ENCODE assay signal across 28 cellular contexts in the genomic region with DNA sequence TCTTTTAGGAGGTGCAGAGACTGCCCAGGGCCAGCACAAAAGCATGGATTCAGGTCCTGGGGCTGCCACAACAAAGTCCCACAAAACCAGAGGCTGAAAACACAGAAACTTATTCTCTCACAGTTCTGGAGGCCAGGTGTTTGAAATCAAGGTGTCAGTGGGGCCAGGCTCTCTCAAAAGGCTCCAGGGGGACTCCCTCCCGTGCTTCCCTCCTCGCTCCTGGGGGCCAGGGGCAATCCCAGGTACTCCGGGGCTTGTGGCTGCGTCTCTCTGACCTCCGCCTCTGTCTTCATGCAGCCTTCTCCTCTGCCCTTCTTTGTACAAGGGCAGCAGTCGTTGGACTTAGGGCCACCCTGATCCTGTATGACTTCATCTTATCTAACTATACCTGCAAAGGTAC. TPM values are rescaled to one million over a fixed set of nuclear protein-coding genes. Genes with fewer than 3 reads are reported as not detected.
DNase-seq lines count a peak whose midpoint lies in the region; ATAC-seq and TF ChIP-seq lines count a peak whose summit lies in the region.
"Had no signal": no experiment of that assay in that cellular context is flagged by ENCODE, and none has a peak within 500 bp of the region (broad histone marks: within the 10 kb centered on the region; RNA-seq: fewer than 3 reads in every experiment).

No MANE protein-coding gene starts in this region.

- H3K79me2 ChIP-seq in mesendoderm (ENCODE audit: control insufficient read depth, insufficient read depth, low read length) = no peaks in the 10 kb centered on the region

- H3K9ac ChIP-seq in mesendoderm (ENCODE audit: low read length) = no peak overlapping the region

- no peak overlapping the region for H2BK15ac ChIP-seq in mesendoderm (replicated peaks; ENCODE audit: low read depth)

- H3K27me3 ChIP-seq in WERI-Rb-1 (ENCODE audit: insufficient read depth, low read depth, severe bottlenecking) (no peaks in the 10 kb centered on the region), mesendoderm (ENCODE audit: insufficient read depth, low read length, poor library complexity) (no peaks in the 10 kb centered on the region)
- H3K27me3 ChIP-seq: upper lobe of left lung had no signal

- no peak overlapping the region for H3K23ac ChIP-seq in mesendoderm (ENCODE audit: low read length)

- no peak overlapping the region for H2BK5ac ChIP-seq in mesendoderm (ENCODE audit: low read length)

- no peaks in the 10 kb centered on the region for H3K36me3 Mint-ChIP-seq in activated naive CD4-positive, alpha-beta T cell treated with anti-CD3 and anti-CD28 coated beads, Interleukin-2, amount 10 ng/mL, durations not matched to agents 7 days and 5 days
- H3K36me3 Mint-ChIP-seq: activated CD4-positive, alpha-beta memory T cell treated with anti-CD3 and anti-CD28 coated beads for 36 hours; CD8-positive, alpha-beta T cell; natural killer cell treated with Interleukin-12 subunit alpha and Interleukin-12 subunit beta and Interleukin-15 and Interleukin-18, amount 100 ng/mL, for 72 hours had no signal

- no peak overlapping the region for H3K56ac ChIP-seq in mesendoderm (ENCODE audit: low read length)

- H3K4me1 ChIP-seq in mesendoderm (ENCODE audit: control insufficient read depth, low read depth, low read length) = no peaks in the 10 kb centered on the region
- H3K4me1 ChIP-seq: upper lobe of left lung had no signal

- no peak overlapping the region for H3K4me3 ChIP-seq in WERI-Rb-1 (ENCODE audit: low read depth, low read length)
- H3K4me3 ChIP-seq in mesendoderm (ENCODE audit: low read length) = no peak overlapping the region
- H3K4me3 ChIP-seq: K562, upper lobe of left lung had no signal

- H2BK120ac ChIP-seq in mesendoderm (ENCODE audit: low read depth, low read length) = no peak overlapping the region

- DNase-seq in activated naive CD4-positive, alpha-beta T cell treated with anti-CD3 and anti-CD28 coated beads, Interleukin-2, amount 10 ng/mL, durations not matched to agents 7 days and 5 days = peak; percentile 8
- no peak for DNase-seq in activated naive CD4-positive, alpha-beta T cell treated with Interleukin-2 at 50 U/mL for 16 hours
- DNase-seq in WERI-Rb-1 (peak; percentile 6), left lobe of liver (ENCODE audit: low spot score) (peak; percentile 23), sciatic nerve (ENCODE audit: low spot score) (peak; percentile 35), mesendoderm (no peak)
- DNase-seq: activated B cell treated with CpG ODN at 0.5 μM for 24 hours; AML-193; CD8-positive, alpha-beta T cell; dermis blood vessel endothelial cell; DMS153; glutamatergic neuron; NCI-H2029 treated with DMSO at 0.1 percent for 48 hours; NCI-H345; NCI-H82; T-helper 9 cell had no signal

- H3K27me3 Mint-ChIP-seq in activated naive CD4-positive, alpha-beta T cell treated with anti-CD3 and anti-CD28 coated beads, Interleukin-2, amount 10 ng/mL, durations not matched to agents 7 days and 5 days = peaks cover 26% of the 10 kb centered on the region

- H3K27ac ChIP-seq in WERI-Rb-1 = no peak overlapping the region
- no peak overlapping the region for H3K27ac ChIP-seq in mesendoderm (ENCODE audit: low read depth, low read length)
- H3K27ac ChIP-seq: RWPE1, upper lobe of left lung had no signal

- H3K4me1 Mint-ChIP-seq in activated naive CD4-positive, alpha-beta T cell treated with anti-CD3 and anti-CD28 coated beads, Interleukin-2, amount 10 ng/mL, durations not matched to agents 7 days and 5 days = no peaks in the 10 kb centered on the region
- H3K4me1 Mint-ChIP-seq: activated B cell treated with CpG ODN at 0.5 μM for 24 hours had no signal

- no peak overlapping the region for H3K4me2 ChIP-seq in mesendoderm (ENCODE audit: low read length)

- ATAC-seq in left lobe of liver (no peak), sciatic nerve (no peak), GM18517 (IDR thresholded peaks at IDR 0.05; ENCODE audit: unreplicated experiment) (no peak), GM18502 (IDR thresholded peaks at IDR 0.05; ENCODE audit: poor library complexity, unreplicated experiment) (no peak)
- ATAC-seq: CD8-positive, alpha-beta T cell; K562; left colon; natural killer cell treated with Interleukin-12 subunit alpha and Interleukin-12 subunit beta and Interleukin-15 and Interleukin-18, amount 100 ng/mL, for 72 hours had no signal

- H3K18ac ChIP-seq in mesendoderm (ENCODE audit: low read length) = no peak overlapping the region

- no peak overlapping the region for H4K5ac ChIP-seq in mesendoderm (ENCODE audit: low read length)

- H3K9me3 Mint-ChIP-seq in activated naive CD4-positive, alpha-beta T cell treated with anti-CD3 and anti-CD28 coated beads, Interleukin-2, amount 10 ng/mL, durations not matched to agents 7 days and 5 days = peaks cover 11% of the 10 kb centered on the region
- H3K9me3 Mint-ChIP-seq: CD8-positive, alpha-beta T cell; natural killer cell treated with Interleukin-12 subunit alpha and Interleukin-12 subunit beta and Interleukin-15 and Interleukin-18, amount 100 ng/mL, for 72 hours had no signal

- TF ChIP-seq CTCF in WERI-Rb-1 (IDR thresholded peaks at IDR 0.05; ENCODE audit: low read depth, low read length) = no peak

- CTCF ChIA-PET in activated naive CD4-positive, alpha-beta T cell treated with anti-CD3 and anti-CD28 coated beads, Interleukin-2, amount 10 ng/mL, durations not matched to agents 7 days and 5 days (lab: Charles Lee) = no interaction called here

- no peaks in the 10 kb centered on the region for H3K79me1 ChIP-seq in mesendoderm (ENCODE audit: low read length)

- H3K36me3 ChIP-seq in WERI-Rb-1 = no peaks in the 10 kb centered on the region
- no peaks in the 10 kb centered on the region for H3K36me3 ChIP-seq in mesendoderm (ENCODE audit: control insufficient read depth, insufficient read depth, low read length)
- H3K36me3 ChIP-seq: upper lobe of left lung had no signal

- WGBS in mesendoderm (ENCODE audit: extremely low coverage, insufficient coverage, low lambda C conversion rate) = no CpG with 5 or more reads among the region's 6 CpGs

- H3K4me3 Mint-ChIP-seq in activated naive CD4-positive, alpha-beta T cell treated with anti-CD3 and anti-CD28 coated beads, Interleukin-2, amount 10 ng/mL, durations not matched to agents 7 days and 5 days = no peak overlapping the region
- H3K4me3 Mint-ChIP-seq: activated B cell treated with CpG ODN at 0.5 μM for 24 hours; activated CD4-positive, alpha-beta memory T cell treated with anti-CD3 and anti-CD28 coated beads for 36 hours; CD8-positive, alpha-beta T cell; natural killer cell treated with Interleukin-12 subunit alpha and Interleukin-12 subunit beta and Interleukin-15 and Interleukin-18, amount 100 ng/mL, for 72 hours had no signal

- no peak overlapping the region for H4K8ac ChIP-seq in mesendoderm (ENCODE audit: low read depth, low read length)

- H3K27ac Mint-ChIP-seq in activated naive CD4-positive, alpha-beta T cell treated with anti-CD3 and anti-CD28 coated beads, Interleukin-2, amount 10 ng/mL, durations not matched to agents 7 days and 5 days = no peak overlapping the region
- H3K27ac Mint-ChIP-seq: activated B cell treated with CpG ODN at 0.5 μM for 24 hours; activated CD4-positive, alpha-beta memory T cell treated with anti-CD3 and anti-CD28 coated beads for 36 hours; activated T-helper 2 cell treated with anti-CD3 and anti-CD28 coated beads, Interferon-gamma antibody, Interleukin-2, Interleukin-4, amounts not matched to agents 10 μg/mL and 5 μg/mL and 100 μg/mL, durations not matched to agents 14 hours and 24 hours and 36 hours; CD8-positive, alpha-beta T cell; natural killer cell treated with Interleukin-12 subunit alpha and Interleukin-12 subunit beta and Interleukin-15 and Interleukin-18, amount 100 ng/mL, for 72 hours; progenitor cell of endocrine pancreas had no signal

- no peak overlapping the region for H2AK5ac ChIP-seq in mesendoderm (ENCODE audit: low read length)

- H3K9me3 ChIP-seq in WERI-Rb-1 (ENCODE audit: severe bottlenecking) = peaks cover 3% of the 10 kb centered on the region
- H3K9me3 ChIP-seq: upper lobe of left lung had no signal

- no peak overlapping the region for H3K4ac ChIP-seq in mesendoderm (ENCODE audit: low read depth, low read length)

- intact Hi-C loops in sciatic nerve (cut with DNase I) = no loop called here

RNA-seq across cellular contexts. Expression of a gene that starts 8.3 kb away (rescaled TPM):
- not detected for total RNA-seq in left lobe of liver
- total RNA-seq in sciatic nerve = not detected
- polyA plus RNA-seq in mesendoderm (2013, experiment 1 of 2) = 16.5 TPM
- 13.9 TPM for polyA plus RNA-seq in mesendoderm (2013, experiment 2 of 2)
- total RNA-seq: activated CD4-positive, alpha-beta memory T cell treated with anti-CD3 and anti-CD28 coated beads for 36 hours; activated T-helper 2 cell treated with anti-CD3 and anti-CD28 coated beads, Interferon-gamma antibody, Interleukin-2, Interleukin-4, amounts not matched to agents 10 μg/mL and 5 μg/mL and 100 μg/mL, durations not matched to agents 14 hours and 24 hours and 36 hours; CD8-positive, alpha-beta T cell; dermis blood vessel endothelial cell; HT-29; K562; MCF 10A; natural killer cell treated with Interleukin-12 subunit alpha and Interleukin-12 subunit beta and Interleukin-15 and Interleukin-18, amount 100 ng/mL, for 72 hours had no signal
- polyA plus RNA-seq: K562 had no signal

Comparison
In these comparisons a context has a peak if more than half of its experiments do, and no peak if none do; other contexts are left out.
1. DNase-seq: peak in activated naive CD4-positive, alpha-beta T cell treated with anti-CD3 and anti-CD28 coated beads, Interleukin-2, amount 10 ng/mL, durations not matched to agents 7 days and 5 days (single experiment), WERI-Rb-1 (single experiment), left lobe of liver (single experiment) and sciatic nerve (single experiment); none in activated naive CD4-positive, alpha-beta T cell treated with Interleukin-2 at 50 U/mL for 16 hours (single experiment) and mesendoderm (single experiment).